ENCODE assay signal across 18 cellular contexts in the genomic region with DNA sequence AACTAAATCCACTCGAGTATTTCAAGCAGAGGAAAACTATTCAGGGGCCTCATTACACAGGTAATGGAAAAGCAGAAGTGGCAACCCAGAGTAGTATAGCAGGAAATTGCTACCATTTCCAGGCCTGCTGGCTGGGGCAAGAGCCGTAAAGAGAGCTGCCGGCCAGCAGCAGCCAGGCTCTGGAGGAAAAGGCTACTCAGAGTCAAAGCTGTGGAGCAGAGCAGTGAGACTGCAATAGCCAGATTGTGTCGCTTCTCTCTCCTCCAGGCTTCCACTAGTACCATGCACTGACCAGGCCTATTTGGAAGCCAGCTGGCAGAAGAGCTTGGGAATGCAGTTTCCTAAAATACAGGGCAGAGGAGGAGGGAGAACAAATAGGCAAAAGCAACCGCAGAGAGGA.
DNase-seq lines count a peak whose midpoint lies in the region; ATAC-seq, FAIRE-seq and TF ChIP-seq lines count a peak whose summit lies in the region.
"Had no signal": no experiment of that assay in that cellular context is flagged by ENCODE, and none has a peak within 500 bp of the region (broad histone marks: within the 10 kb centered on the region; RNA-seq: fewer than 3 reads in every experiment).

No MANE protein-coding gene starts in this region.

- H3K4me1 ChIP-seq in esophagus muscularis mucosa, result peaks cover 0 to 6% (median 2%) of the 10 kb centered on the region in 4 donors
- H3K4me1 ChIP-seq in psoas muscle, result no peaks in the 10 kb centered on the region

- H3K9me3 ChIP-seq in esophagus muscularis mucosa, result no peaks in the 10 kb centered on the region
- H3K9me3 ChIP-seq in psoas muscle, result no peaks in the 10 kb centered on the region
- H3K9me3 ChIP-seq: SJCRH30 had no signal

- intact Hi-C loops in esophagus muscularis mucosa (cut with DNase I) (no loop called here), psoas muscle (cut with DNase I) (no loop called here)

- WGBS in esophagus muscularis mucosa, result 77% methylated on average over 5 of the region's 5 CpGs
- WGBS in psoas muscle, 3 donors, result 11 to 28% (median 26%) methylated on average over 5 of the region's 5 CpGs

- TF ChIP-seq POLR2A in GM12891 (IDR thresholded peaks at IDR 0.05; ENCODE audit: low read depth, low read length) (no peak), esophagus muscularis mucosa (IDR thresholded peaks at IDR 0.05; ENCODE audit: low read depth) (no peak)

- CTCF ChIA-PET in GM10248 (lab: Yijun Ruan, JAX), result interaction anchor here (1.0 to 3.3 kb wide), 6 partner anchors 9 to 68 kb away, joined by 3 to 16 read pairs (median 4); no protein-coding TSS in a partner anchor

- no peak for DNase-seq in GM12891 (ENCODE audit: insufficient read length, low spot score)
- DNase-seq in NOMO-1 (lab: John Stamatoyannopoulos, UW; ENCODE audit: unreplicated experiment in 2 of 2), result peak; percentile 76 to 82
- DNase-seq in esophagus muscularis mucosa (ENCODE audit: extremely low spot score), result peak; percentile 70
- no peak for DNase-seq in psoas muscle
- DNase-seq in RCC 7860 (ENCODE audit: low spot score), result no peak
- no peak for DNase-seq in T-helper 2 cell
- DNase-seq in GM10248 (ENCODE audit: extremely low spot score), result no peak
- DNase-seq: activated CD8-positive, alpha-beta T cell treated with anti-CD3 and anti-CD28 coated beads, Interleukin-2, amount 10 ng/mL, durations not matched to agents 7 days and 5 days; activated naive CD8-positive, alpha-beta T cell treated with anti-CD3 and anti-CD28 coated beads, Interleukin-2, amount 50 U/mL, for 24 hours; central memory CD4-positive, alpha-beta T cell; effector memory CD8-positive, alpha-beta T cell; GOT3; natural killer cell; NK-92 treated with Interleukin-12 subunit alpha and Interleukin-12 subunit beta, amount 100 ng/mL, for 24 hours; SJCRH30; stimulated activated CD4-positive, alpha-beta T cell treated with anti-CD3 and anti-CD28 coated beads, Interleukin-15, amount 100 ng/mL, for 24 hours had no signal

- no peak overlapping the region for H3K27ac ChIP-seq in esophagus muscularis mucosa (replicated peaks in 1 of 4)
- no peak overlapping the region for H3K27ac ChIP-seq in psoas muscle
- H3K27ac ChIP-seq: SJCRH30 had no signal

- no peak for TF ChIP-seq EP300 in esophagus muscularis mucosa (IDR thresholded peaks at IDR 0.05)

- peak; percentile 44 to 81 (median 62) for ATAC-seq in psoas muscle
- ATAC-seq: activated CD8-positive, alpha-beta T cell treated with anti-CD3 and anti-CD28 coated beads, Interleukin-2, amount 10 ng/mL, durations not matched to agents 7 days and 5 days; effector memory CD8-positive, alpha-beta T cell had no signal

- H3K36me3 ChIP-seq in esophagus muscularis mucosa, result no peaks in the 10 kb centered on the region
- H3K36me3 ChIP-seq in psoas muscle (ENCODE audit: insufficient read depth in 1 of 2, low read depth in 1 of 2), result no peaks in the 10 kb centered on the region
- H3K36me3 ChIP-seq: SJCRH30 had no signal

- H3K4me3 ChIP-seq in esophagus muscularis mucosa (no peak overlapping the region), psoas muscle (no peak overlapping the region)
- H3K4me3 ChIP-seq: lung, SJCRH30 had no signal

- H3K27me3 ChIP-seq in esophagus muscularis mucosa (no peaks in the 10 kb centered on the region), psoas muscle (ENCODE audit: insufficient read depth in 3 of 3, low read length in 2 of 3) (no peaks in the 10 kb centered on the region)
- H3K27me3 ChIP-seq: SJCRH30 had no signal

- POLR2A ChIA-PET in GM10248 (lab: Yijun Ruan, JAX), result no interaction called here

- FAIRE-seq in GM12891 (lab: Jason Lieb, UNC) (peak; percentile 20), RCC 7860 (lab: Jason Lieb, UNC) (no peak)
- FAIRE-seq: TTC549 had no signal

- TF ChIP-seq CTCF in esophagus muscularis mucosa (IDR thresholded peaks at IDR 0.05) (no peak), psoas muscle (IDR thresholded peaks at IDR 0.05) (no peak), GM10248 (IDR thresholded peaks at IDR 0.05; ENCODE audit: control extremely low read depth, extremely low read depth, low read depth, missing control alignments) (no peak)

TF ChIP-seq in GM12891, 5 proteins besides CTCF, POLR2A, EP300 and RAD21:
- TF ChIP-seq POU2F2 (IDR thresholded peaks at IDR 0.05; ENCODE audit: low read depth, low read length) (no peak), TAF1 (IDR thresholded peaks at IDR 0.05; ENCODE audit: low read depth, low read length) (no peak), PAX5 (IDR thresholded peaks at IDR 0.05; ENCODE audit: insufficient read depth, low read length, severe bottlenecking) (no peak), SPI1 (IDR thresholded peaks at IDR 0.05; ENCODE audit: low read depth, low read length) (peak; percentile 80), POLR2AphosphoS5 (IDR thresholded peaks at IDR 0.05; ENCODE audit: low read depth, low read length) (no peak)

Comparison
In these comparisons a context has a peak if more than half of its experiments do, and no peak if none do; other contexts are left out.
1. DNase-seq: peak in NOMO-1 (2 of 2) and esophagus muscularis mucosa (single experiment); none in GM12891 (single experiment), psoas muscle (0 of 2), RCC 7860 (single experiment), T-helper 2 cell (0 of 5) and GM10248 (single experiment).